Comparison of ENCODE assay signal across 8 cellular contexts in genomic region chr5:109409844-109410388, GRCh38. TPM values are rescaled to one million over a fixed set of nuclear protein-coding genes. Genes with fewer than 3 reads are reported as not detected.
A peak's percentile ranks its signal among the peaks of the same experiment; 100 is the strongest.
DNase-seq lines count a peak whose midpoint lies in the region; ATAC-seq and TF ChIP-seq lines count a peak whose summit lies in the region.

TSS of gene PJA2 (minus strand) at chr5:109409974. CDS start at chr5:109383433, 26,541 bp downstream.

- H3K4me1 Mint-ChIP-seq in T-helper 1 cell treated with Interleukin-12 subunit alpha and Interleukin-12 subunit beta and Interleukin-4 antibody, amounts not matched to agents 30 μg/mL and 1 μg/mL, for 36 hours (ENCODE audit: low read depth), result peaks cover 28% of the 10 kb centered on the region

- H3K27ac Mint-ChIP-seq in T-helper 1 cell treated with Interleukin-12 subunit alpha and Interleukin-12 subunit beta and Interleukin-4 antibody, amounts not matched to agents 30 μg/mL and 1 μg/mL, for 36 hours, result peak within 1 kb of the TSS; percentile 99

- intact Hi-C loops in heart right ventricle (cut with DNase I) (loop anchor here in 3 of 10 donors (1.0 to 10.0 kb wide), 5 partner anchors 38 to 685 kb away; no protein-coding TSS in a partner anchor), posterior cingulate gyrus (cut with DNase I) (loop anchor here (1.0 kb wide), 1 partner anchor 280 kb away; no protein-coding TSS in a partner anchor)

- peaks cover 11% of the 10 kb centered on the region for H3K36me3 Mint-ChIP-seq in T-helper 1 cell treated with Interleukin-12 subunit alpha and Interleukin-12 subunit beta and Interleukin-4 antibody, amounts not matched to agents 30 μg/mL and 1 μg/mL, for 36 hours (ENCODE audit: low read depth)

- 0 to 1% methylated on average over 44 of the region's 44 CpGs for WGBS in heart right ventricle, 2 donors
- WGBS in upper lobe of left lung, 2 donors, result 1 to 2% methylated on average over 12 to 44 of the region's 44 CpGs

- H3K4me1 ChIP-seq in heart right ventricle (peaks cover 0 to 62% (median 40%) of the 10 kb centered on the region in 9 donors), upper lobe of left lung (peaks cover 14 to 44% (median 26%) of the 10 kb centered on the region in 4 donors)

- no peak for TF ChIP-seq CTCF in GM13976 (IDR thresholded peaks at IDR 0.05; ENCODE audit: borderline replicate concordance, control extremely low read depth, extremely low read depth, insufficient read depth, missing control alignments)
- peak in 8 of 9 donors; percentile 27 to 59 (median 45) for TF ChIP-seq CTCF in heart right ventricle (IDR thresholded peaks at IDR 0.05)
- peak; percentile 31 to 60 (median 54) for TF ChIP-seq CTCF in upper lobe of left lung (IDR thresholded peaks at IDR 0.05)

- peak in 2 of 4 donors; percentile 65 to 86 for TF ChIP-seq POLR2A in upper lobe of left lung (IDR thresholded peaks at IDR 0.05)

- H3K4me3 Mint-ChIP-seq in T-helper 1 cell treated with Interleukin-12 subunit alpha and Interleukin-12 subunit beta and Interleukin-4 antibody, amounts not matched to agents 30 μg/mL and 1 μg/mL, for 36 hours, result peak within 1 kb of the TSS; percentile 97

- peak; percentile 74 for ATAC-seq in HG02884 (IDR thresholded peaks at IDR 0.05; ENCODE audit: unreplicated experiment)
- peak; percentile 94 to 99 (median 95) for ATAC-seq in heart right ventricle
- ATAC-seq in upper lobe of left lung (ENCODE audit: low FRiP score in 2 of 2), result peak; percentile 97 to 99

- peak within 1 kb of the TSS; percentile 66 to 90 (median 80) for H3K4me3 ChIP-seq in heart right ventricle
- peak within 1 kb of the TSS; percentile 80 to 90 (median 90) for H3K4me3 ChIP-seq in upper lobe of left lung

- peaks cover 9% of the 10 kb centered on the region for H3K9me3 Mint-ChIP-seq in T-helper 1 cell treated with Interleukin-12 subunit alpha and Interleukin-12 subunit beta and Interleukin-4 antibody, amounts not matched to agents 30 μg/mL and 1 μg/mL, for 36 hours

- in situ Hi-C loops in GM13976 (cut with MboI; ENCODE audit: low sequenced_read_pairs, unreplicated experiment), result no loop called here

- H3K9me3 ChIP-seq in heart right ventricle, result peaks cover 0 to 11% (median 0%) of the 10 kb centered on the region in 11 donors
- H3K9me3 ChIP-seq in upper lobe of left lung, result no peaks in the 10 kb centered on the region

- H3K27ac ChIP-seq in heart right ventricle (peak within 1 kb of the TSS; percentile 89 to 99 (median 98)), upper lobe of left lung (peak within 1 kb of the TSS; percentile 99)

- no peaks in the 10 kb centered on the region for H3K27me3 ChIP-seq in heart right ventricle
- no peaks in the 10 kb centered on the region for H3K27me3 ChIP-seq in upper lobe of left lung

- TF ChIP-seq EP300 in upper lobe of left lung (IDR thresholded peaks at IDR 0.05), result no peak

- H3K27me3 Mint-ChIP-seq in T-helper 1 cell treated with Interleukin-12 subunit alpha and Interleukin-12 subunit beta and Interleukin-4 antibody, amounts not matched to agents 30 μg/mL and 1 μg/mL, for 36 hours (ENCODE audit: low read depth), result no peaks in the 10 kb centered on the region

- DNase-seq in GM13976 (ENCODE audit: low spot score), result peak; percentile 93
- DNase-seq in NCI-H1694 (lab: John Stamatoyannopoulos, UW), result peak; percentile 98
- DNase-seq in amniotic stem cell (lab: John Stamatoyannopoulos, UW), result peak; percentile 99
- DNase-seq in heart right ventricle, result peak; percentile 98 to 100
- DNase-seq in posterior cingulate gyrus, result peak; percentile 96 to 100 (median 97)
- DNase-seq in upper lobe of left lung, result peak; percentile 98 to 99

- H3K36me3 ChIP-seq in heart right ventricle (no peaks in the 10 kb centered on the region), upper lobe of left lung (no peaks in the 10 kb centered on the region)

RNA-seq across cellular contexts. Expression of gene PJA2, which starts in this region (rescaled TPM):
- total RNA-seq in heart right ventricle (100 to 1,000 TPM in 1 of 10 donors, 10 to 100 TPM in 9; 78.7 to 103 (median 89.2) TPM), upper lobe of left lung (100 to 1,000 TPM in 1 of 6 donors, 10 to 100 TPM in 5; 38.0 to 114 (median 78.0) TPM)
- polyA plus RNA-seq in heart right ventricle, result 10 to 100 TPM; 15.6 to 29.8 TPM

Comparison
In these comparisons a context has a peak if more than half of its experiments do, and no peak if none do; other contexts are left out.
1. Peak in every context shown above with its lines: DNase-seq, ATAC-seq, H3K4me3 ChIP-seq and H3K27ac ChIP-seq.